ENCODE assay signal across 20 cellular contexts in genomic region chr2:166463640-166464039, GRCh38. TPM values are rescaled to one million over a fixed set of nuclear protein-coding genes. Genes with fewer than 3 reads are reported as not detected.
DNase-seq lines count a peak whose midpoint lies in the region; ATAC-seq, FAIRE-seq and TF ChIP-seq lines count a peak whose summit lies in the region.
"Had no signal": no experiment of that assay in that cellular context is flagged by ENCODE, and none has a peak within 500 bp of the region (broad histone marks: within the 10 kb centered on the region; RNA-seq: fewer than 3 reads in every experiment).

No MANE protein-coding gene starts in this region.

- H3K79me2 ChIP-seq in GM23338 (replicated peaks; ENCODE audit: insufficient read depth) (no peaks in the 10 kb centered on the region), K562 (ENCODE audit: control insufficient read depth, insufficient read depth, low read length) (no peaks in the 10 kb centered on the region)

- no peaks in the 10 kb centered on the region for H3K4me1 Mint-ChIP-seq in GM23338
- no peaks in the 10 kb centered on the region for H3K4me1 Mint-ChIP-seq in activated T-helper 17 cell treated with anti-CD3 and anti-CD28 coated beads, Interleukin-2, amount 50 U/mL, for 72 hours
- H3K4me1 Mint-ChIP-seq: CD4-positive, alpha-beta memory T cell had no signal

- H3K36me3 ChIP-seq in GM23338 (ENCODE audit: insufficient read depth) = no peaks in the 10 kb centered on the region
- H3K36me3 ChIP-seq in K562 (ENCODE audit: control insufficient read depth, insufficient read depth, low read length) = no peaks in the 10 kb centered on the region
- H3K36me3 ChIP-seq in neuronal stem cell (replicated peaks in 1 of 2; ENCODE audit: control insufficient read depth in 2 of 2, insufficient read depth in 2 of 2, low read length in 2 of 2) = no peaks in the 10 kb centered on the region

- BruUV-seq in K562 (replicated peaks; lab: Mats Ljungman, UMichigan) = no TSS peak

- H3K79me1 ChIP-seq in neuronal stem cell (ENCODE audit: low read depth, low read length) = no peaks in the 10 kb centered on the region

- H3K9me3 Mint-ChIP-seq in GM23338 = no peaks in the 10 kb centered on the region
- peaks cover 3% of the 10 kb centered on the region for H3K9me3 Mint-ChIP-seq in activated T-helper 17 cell treated with anti-CD3 and anti-CD28 coated beads, Interleukin-2, amount 50 U/mL, for 72 hours
- H3K9me3 Mint-ChIP-seq: CD4-positive, alpha-beta memory T cell had no signal

- no peak for DNase-seq in GM23338 (ENCODE audit: low spot score)
- DNase-seq in K562 (ENCODE audit: extremely low read depth in 1 of 4, low spot score in 3 of 4) = no peak
- DNase-seq in neuronal stem cell (ENCODE audit: low spot score) = no peak
- DNase-seq in D341Med (ENCODE audit: low spot score) = no peak
- no peak for DNase-seq in NCI-H510A (lab: John Stamatoyannopoulos, UW)
- DNase-seq: 8988T; C1 segment of cervical spinal cord; Calu3; CD4-positive, alpha-beta memory T cell; COR-L47; DMS153; DND-41; H7; HCEC 1CT had no signal

- in situ Hi-C loops in K562 (cut with MboI) = no loop called here

- FAIRE-seq in K562 (lab: Jason Lieb, UNC) = no peak
- FAIRE-seq: A549, G401.6, GM12892, H1 had no signal

- H3K9me1 ChIP-seq in K562 (ENCODE audit: control insufficient read depth, insufficient read depth, low read length) = no peaks in the 10 kb centered on the region

- TF ChIP-seq CTCF in GM23338 (conservative IDR thresholded peaks at IDR 0.05; ENCODE audit: low read depth in 2 of 2) = no peak
- no peak for TF ChIP-seq CTCF in K562 (IDR thresholded peaks at IDR 0.05 in 2 of 3, conservative IDR thresholded peaks at IDR 0.05 in 1 of 3; ENCODE audit: insufficient read depth in 2 of 3, low read depth in 1 of 3, low read length in 3 of 3)

- H3K4me3 Mint-ChIP-seq in GM23338 = no peak overlapping the region
- no peak overlapping the region for H3K4me3 Mint-ChIP-seq in activated T-helper 17 cell treated with anti-CD3 and anti-CD28 coated beads, Interleukin-2, amount 50 U/mL, for 72 hours
- H3K4me3 Mint-ChIP-seq: CD4-positive, alpha-beta memory T cell had no signal

- H3K4me2 ChIP-seq in GM23338 = no peak overlapping the region
- H3K4me2 ChIP-seq in K562 (ENCODE audit: insufficient read depth, low read length) = no peak overlapping the region
- no peak overlapping the region for H3K4me2 ChIP-seq in neuronal stem cell (ENCODE audit: insufficient read depth, low read length, poor library complexity, severe bottlenecking)
- H3K4me2 ChIP-seq: A549 had no signal

- POLR2A ChIA-PET in K562 (lab: Yijun Ruan, JAX) = no interaction called here

- CTCF ChIA-PET in K562 (lab: Yijun Ruan, JAX; ENCODE audit: low intra/inter-chr PET ratio) = no interaction called here

- no peaks in the 10 kb centered on the region for H3K9me3 ChIP-seq in K562 (replicated peaks; ENCODE audit: control insufficient read depth, insufficient read depth, low read depth, low read length)
- no peaks in the 10 kb centered on the region for H3K9me3 ChIP-seq in neuronal stem cell (replicated peaks in 1 of 2; ENCODE audit: control insufficient read depth in 2 of 2, insufficient read depth in 1 of 2, low read depth in 1 of 2, low read length in 2 of 2)
- H3K9me3 ChIP-seq: A549 had no signal

- TF ChIP-seq POLR2A in K562 (conservative IDR thresholded peaks at IDR 0.05) = no peak

- no peaks in the 10 kb centered on the region for H3K36me3 Mint-ChIP-seq in GM23338 (ENCODE audit: low read depth)
- H3K36me3 Mint-ChIP-seq in activated T-helper 17 cell treated with anti-CD3 and anti-CD28 coated beads, Interleukin-2, amount 50 U/mL, for 72 hours (ENCODE audit: low read depth) = no peaks in the 10 kb centered on the region
- H3K36me3 Mint-ChIP-seq: CD4-positive, alpha-beta memory T cell had no signal

- no peak overlapping the region for H2AK5ac ChIP-seq in neuronal stem cell (ENCODE audit: low read depth, low read length)

- no peak for TF ChIP-seq EP300 in K562 (IDR thresholded peaks at IDR 0.05; ENCODE audit: low read length)

- no peaks in the 10 kb centered on the region for H3F3A ChIP-seq in GM23338 (replicated peaks; ENCODE audit: low read depth)

- ATAC-seq in GM23338 = no peak
- ATAC-seq in K562 = peak; percentile 21; the same call in 1 of the 3 replicates
- ATAC-seq in activated T-helper 17 cell treated with anti-CD3 and anti-CD28 coated beads, Interleukin-2, amount 50 U/mL, for 72 hours (replicated peaks) = no peak
- ATAC-seq: A549 had no signal

- no peak overlapping the region for H3K27ac ChIP-seq in GM23338 (ENCODE audit: low read depth)
- no peak overlapping the region for H3K27ac ChIP-seq in K562 (ENCODE audit: extremely low read depth, low read depth, low read length)
- no peak overlapping the region for H3K27ac ChIP-seq in neuronal stem cell (replicated peaks; ENCODE audit: low read length)
- H3K27ac ChIP-seq: A549 had no signal

- H3K14ac ChIP-seq in neuronal stem cell (ENCODE audit: low read length) = peak overlapping the region; percentile 21

- H2BK12ac ChIP-seq in neuronal stem cell (ENCODE audit: low read length) = no peak overlapping the region

- no peak for TF ChIP-seq RAD21 in K562 (CRISPR knock-in tag; conservative IDR thresholded peaks at IDR 0.05 in 1 of 2, IDR thresholded peaks at IDR 0.05 in 1 of 2)

- H2BK5ac ChIP-seq in neuronal stem cell (ENCODE audit: low read length) = no peak overlapping the region

- H3K9ac ChIP-seq in K562 (ENCODE audit: insufficient read depth in 1 of 2, low read depth in 2 of 2, low read length in 2 of 2) (no peak overlapping the region), neuronal stem cell (ENCODE audit: low read depth, low read length, poor library complexity) (no peak overlapping the region)

- no peaks in the 10 kb centered on the region for H3K9me2 ChIP-seq in GM23338 (ENCODE audit: insufficient read depth)

- H3K4ac ChIP-seq in neuronal stem cell (ENCODE audit: low read length) = no peak overlapping the region

- H4K8ac ChIP-seq in neuronal stem cell (ENCODE audit: low read depth, low read length) = no peak overlapping the region

- 9% methylated on average over 5 of the region's 5 CpGs for WGBS in K562 (ENCODE audit: insufficient coverage, low coverage, missing lambda C conversion rate)
- WGBS in neuronal stem cell (ENCODE audit: extremely low coverage in 2 of 2, insufficient read length in 2 of 2, insufficient replicate concordance in 1 of 2), 2 donors = no CpG with 5 or more reads among the region's 5 CpGs

- no peak overlapping the region for H3K23ac ChIP-seq in neuronal stem cell (ENCODE audit: low read depth, low read length, poor library complexity)

- H3K4me3 ChIP-seq in GM23338 (no peak overlapping the region), K562 (no peak overlapping the region), neuronal stem cell (ENCODE audit: low read length in 2 of 2) (no peak overlapping the region)
- H3K4me3 ChIP-seq: A549 had no signal

- no peak overlapping the region for H3K27ac Mint-ChIP-seq in GM23338
- no peak overlapping the region for H3K27ac Mint-ChIP-seq in activated T-helper 17 cell treated with anti-CD3 and anti-CD28 coated beads, Interleukin-2, amount 50 U/mL, for 72 hours
- H3K27ac Mint-ChIP-seq: CD4-positive, alpha-beta memory T cell had no signal

- peak overlapping the region; percentile 39; the same call in 1 of the 2 replicates for H2AFZ ChIP-seq in GM23338
- H2AFZ ChIP-seq in K562 (ENCODE audit: low read depth, low read length) = no peak overlapping the region
- no peak overlapping the region for H2AFZ ChIP-seq in neuronal stem cell (ENCODE audit: low read length)

- no peak overlapping the region for H3K18ac ChIP-seq in neuronal stem cell (ENCODE audit: low read length)

- H4K20me1 ChIP-seq in GM23338 (replicated peaks; ENCODE audit: insufficient read depth) (no peaks in the 10 kb centered on the region), K562 (replicated peaks; ENCODE audit: control insufficient read depth, insufficient read depth, low read length) (no peaks in the 10 kb centered on the region)

- H2BK120ac ChIP-seq in neuronal stem cell (ENCODE audit: low read depth, low read length) = no peak overlapping the region

- intact Hi-C loops in K562 (cut with micrococcal nuclease) = no loop called here

- H2BK15ac ChIP-seq in neuronal stem cell (ENCODE audit: low read length) = no peak overlapping the region

- H4K91ac ChIP-seq in neuronal stem cell (ENCODE audit: low read depth, low read length, poor library complexity) = no peak overlapping the region

- H3K27me3 Mint-ChIP-seq in GM23338 (ENCODE audit: insufficient read depth, low read depth, poor library complexity) = no peaks in the 10 kb centered on the region
- no peaks in the 10 kb centered on the region for H3K27me3 Mint-ChIP-seq in activated T-helper 17 cell treated with anti-CD3 and anti-CD28 coated beads, Interleukin-2, amount 50 U/mL, for 72 hours
- H3K27me3 Mint-ChIP-seq: CD4-positive, alpha-beta memory T cell had no signal

- H3K27me3 ChIP-seq in GM23338 (ENCODE audit: insufficient read depth) (no peaks in the 10 kb centered on the region), K562 (ENCODE audit: control insufficient read depth in 2 of 2, insufficient read depth in 2 of 2, low read length in 2 of 2) (no peaks in the 10 kb centered on the region; a peak in 1 of 5 replicates), neuronal stem cell (ENCODE audit: control insufficient read depth in 3 of 3, insufficient read depth in 3 of 3, low read depth in 1 of 3, low read length in 3 of 3) (no peaks in the 10 kb centered on the region)

- H3K4me1 ChIP-seq in GM23338 (ENCODE audit: insufficient read depth) (no peaks in the 10 kb centered on the region), K562 (replicated peaks in 1 of 2; ENCODE audit: control insufficient read depth in 2 of 2, insufficient read depth in 2 of 2, low read length in 2 of 2) (no peaks in the 10 kb centered on the region), neuronal stem cell (ENCODE audit: control insufficient read depth in 2 of 2, insufficient read depth in 1 of 2, low read depth in 1 of 2, low read length in 2 of 2) (no peaks in the 10 kb centered on the region)
- H3K4me1 ChIP-seq: A549 had no signal

RNA-seq across cellular contexts. Expression of gene SCN7A, which starts 30.4 kb away (rescaled TPM):
- 0.23 and 0.42 TPM in 2 replicates for total RNA-seq in GM23338 (2014; rRNA removed; shearing (Covaris generic))
- 0.10 and 0.23 TPM in 2 replicates for polyA plus RNA-seq in GM23338 (2016; fragmentation: Nextera tagmentation; extraction: Ambion mirVana)
- total RNA-seq in K562 (2011; cell fraction: chromatin; rRNA removed; ENCODE audit: low replicate concordance) = 0.05 and 0.16 TPM in 2 replicates
- not detected in 2 replicates for total RNA-seq in K562 (2011; cell fraction: nucleolus; rRNA removed)
- total RNA-seq in K562 (2011; cell fraction: nucleoplasm; rRNA removed) = not detected in 2 replicates
- 0.05 TPM in 1 of 2 replicates, not detected in the other for total RNA-seq in K562 (2014; rRNA removed)
- total RNA-seq in K562 (2014; rRNA removed; fragmentation: Illumina TruSeq; extraction: Trizol) = 0.03 TPM in 1 of 2 replicates, not detected in the other
- under 0.01 TPM in 2 replicates for total RNA-seq in K562 (2015; rRNA removed; fragmentation: Illumina TruSeq; extraction: Trizol)
- 0.04 and 0.07 TPM in 2 replicates for total RNA-seq in K562 (2021)
- polyA plus RNA-seq in K562 (2011; rRNA removed) = not detected in 2 replicates
- not detected in 2 replicates for polyA plus RNA-seq in K562 (2011; cell fraction: cytosol; rRNA removed)
- 0.06 TPM in 1 of 2 replicates, not detected in the other for polyA plus RNA-seq in K562 (2011; cell fraction: nucleus; rRNA removed)
- 0.01 and 0.04 TPM in 2 replicates for polyA plus RNA-seq in K562 (2012)
- polyA plus RNA-seq in K562 (2014; fragmentation: Illumina TruSeq; extraction: Trizol) = not detected in 2 replicates
- under 1 TPM; under 0.01 to 0.04 TPM for polyA plus RNA-seq in K562 (2014; fragmentation: Nextera tagmentation; extraction: Ambion mirVana)
- 0.03 TPM in 1 of 2 replicates, not detected in the other for polyA plus RNA-seq in K562 (2014; rRNA removed)
- polyA minus RNA-seq in K562 (2011; rRNA and poly(A)+ RNA removed) = not detected in 2 replicates
- not detected in 2 replicates for polyA minus RNA-seq in K562 (2011; cell fraction: cytosol; rRNA and poly(A)+ RNA removed)
- polyA minus RNA-seq in K562 (2011; cell fraction: nucleus; rRNA and poly(A)+ RNA removed) = not detected in 2 replicates
- 0.29 TPM for polyA plus RNA-seq in neuronal stem cell (2013, experiment 1 of 2)
- polyA plus RNA-seq in neuronal stem cell (2013, experiment 2 of 2) = 0.25 TPM
- total RNA-seq in activated T-helper 17 cell treated with anti-CD3 and anti-CD28 coated beads, Interleukin-2, amount 50 U/mL, for 72 hours = not detected
- total RNA-seq: Calu3; CD4-positive, alpha-beta memory T cell had no signal
- polyA plus RNA-seq: A549; BJ; CD4-positive, alpha-beta memory T cell had no signal
